11 cellular contexts compared by ENCODE assay signal in genomic region chr6:118746100-118746874, GRCh38.
A peak's percentile ranks its signal among the peaks of the same experiment; 100 is the strongest.
DNase-seq lines count a peak whose midpoint lies in the region; ATAC-seq, FAIRE-seq and TF ChIP-seq lines count a peak whose summit lies in the region.
"Had no signal": no experiment of that assay in that cellular context is flagged by ENCODE, and none has a peak within 500 bp of the region (broad histone marks: within the 10 kb centered on the region; RNA-seq: fewer than 3 reads in every experiment).

No MANE protein-coding gene starts in this region.

- H3K36me3 ChIP-seq in right lobe of liver (no peaks in the 10 kb centered on the region), HepG2 (replicated peaks in 1 of 2; ENCODE audit: control insufficient read depth in 1 of 2, insufficient read depth in 2 of 2, low read length in 2 of 2) (no peaks in the 10 kb centered on the region), left lung (no peaks in the 10 kb centered on the region), aorta (ENCODE audit: control insufficient read depth in 1 of 2, insufficient read depth in 2 of 2, low read length in 1 of 2) (no peaks in the 10 kb centered on the region), SK-N-SH (replicated peaks in 1 of 2; ENCODE audit: control insufficient read depth in 1 of 2, insufficient read depth in 2 of 2, low read length in 1 of 2) (no peaks in the 10 kb centered on the region)

- DNase-seq in right lobe of liver, result no peak
- no peak for DNase-seq in HepG2 (ENCODE audit: low spot score)
- peak; percentile 85 for DNase-seq in OCI-M1 (lab: John Stamatoyannopoulos, UW)
- peak in 1 of 2 donors; percentile 60 for DNase-seq in left lung
- peak in 1 of 2 donors; percentile 74 for DNase-seq in aorta
- no peak for DNase-seq in inferior parietal cortex (ENCODE audit: extremely low spot score)
- DNase-seq in NCI-H1417 (lab: John Stamatoyannopoulos, UW), result no peak
- DNase-seq in SK-N-SH, result no peak
- DNase-seq: immature natural killer cell; naive thymus-derived CD8-positive, alpha-beta T cell had no signal

- CTCF ChIA-PET in HepG2 (lab: Yijun Ruan, JAX; ENCODE audit: low intra/inter-chr PET ratio, low total read pairs) (no interaction called here), SK-N-SH (lab: Yijun Ruan, JAX) (interaction anchor here (0.8 to 1.0 kb wide), 2 partner anchors 9 to 27 kb away, joined by 3 read pairs; no protein-coding TSS in a partner anchor)

- ATAC-seq in right lobe of liver (peak; percentile 15 to 77 (median 54)), HepG2 (no peak), left lung (peak; percentile 78), aorta (ENCODE audit: low FRiP score) (peak; percentile 56)
- ATAC-seq: naive thymus-derived CD8-positive, alpha-beta T cell; Panc1 had no signal

- POLR2A ChIA-PET in HepG2 (lab: Yijun Ruan, JAX), result no interaction called here
- POLR2A ChIA-PET in SK-N-SH (lab: Yijun Ruan, JAX), result no interaction called here

- H3K9me3 ChIP-seq in right lobe of liver (no peaks in the 10 kb centered on the region), HepG2 (ENCODE audit: low read length) (no peaks in the 10 kb centered on the region), left lung (no peaks in the 10 kb centered on the region), aorta (ENCODE audit: control insufficient read depth, low read length) (no peaks in the 10 kb centered on the region), SK-N-SH (no peaks in the 10 kb centered on the region)

- H3K27me3 ChIP-seq in right lobe of liver, result no peaks in the 10 kb centered on the region
- peaks cover 3 to 21% of the 10 kb centered on the region in 2 experiments; a peak in 3 of 5 replicates for H3K27me3 ChIP-seq in HepG2 (ENCODE audit: control insufficient read depth in 1 of 2, insufficient read depth in 2 of 2, low read length in 2 of 2)
- no peaks in the 10 kb centered on the region for H3K27me3 ChIP-seq in left lung
- no peaks in the 10 kb centered on the region for H3K27me3 ChIP-seq in aorta (ENCODE audit: control insufficient read depth in 1 of 2, insufficient read depth in 2 of 2, low read length in 1 of 2)
- no peaks in the 10 kb centered on the region; the same call in 1 of the 2 replicates for H3K27me3 ChIP-seq in SK-N-SH (ENCODE audit: insufficient read depth)

- H3F3A ChIP-seq in SK-N-SH (replicated peaks; ENCODE audit: insufficient read depth), result no peaks in the 10 kb centered on the region

- H3K9me2 ChIP-seq in SK-N-SH, result no peaks in the 10 kb centered on the region

- H3K9ac ChIP-seq in HepG2 (ENCODE audit: insufficient read depth, low read depth, low read length) (no peak overlapping the region), SK-N-SH (no peak overlapping the region)

- in situ Hi-C loops in HepG2 (cut with HindIII; ENCODE audit: extremely low pct_ligation_motif_present, low pct_unique_long_range_greater_than_20kb), result no loop called here

- H3K4me2 ChIP-seq in HepG2 (ENCODE audit: low read depth, low read length), result no peak overlapping the region
- no peak overlapping the region for H3K4me2 ChIP-seq in SK-N-SH

- H3K4me1 ChIP-seq in right lobe of liver, result no peaks in the 10 kb centered on the region
- H3K4me1 ChIP-seq in HepG2 (ENCODE audit: insufficient read depth, low read length), result no peaks in the 10 kb centered on the region; the same call in 1 of the 2 replicates
- peaks cover 0 to 22% of the 10 kb centered on the region in 2 donors for H3K4me1 ChIP-seq in left lung
- H3K4me1 ChIP-seq in aorta (ENCODE audit: control insufficient read depth in 1 of 2, insufficient read depth in 2 of 2, low read length in 2 of 2), result no peaks in the 10 kb centered on the region
- H3K4me1 ChIP-seq in SK-N-SH (ENCODE audit: control insufficient read depth in 1 of 2, insufficient read depth in 2 of 2, low read depth in 1 of 2, low read length in 1 of 2), result peaks cover 0 to 6% of the 10 kb centered on the region in 2 experiments; a peak in 1 of 4 replicates

- WGBS in right lobe of liver (ENCODE audit: insufficient coverage, low coverage, low lambda C conversion rate, missing lambda C conversion rate), result 74% methylated on average over 2 of the region's 6 CpGs
- 12% methylated on average over 6 of the region's 6 CpGs for WGBS in HepG2 (ENCODE audit: low lambda C conversion rate)
- WGBS in aorta, 2 donors, result 80 to 85% methylated on average over 6 of the region's 6 CpGs
- 65% methylated on average over 6 of the region's 6 CpGs for WGBS in SK-N-SH (ENCODE audit: low lambda C conversion rate)

- no peak overlapping the region for H2AFZ ChIP-seq in HepG2 (ENCODE audit: low read length)
- no peak overlapping the region for H2AFZ ChIP-seq in SK-N-SH (ENCODE audit: low read depth)

- TF ChIP-seq RAD21 in HepG2 (CRISPR knock-in tag; IDR thresholded peaks at IDR 0.05) (no peak), SK-N-SH (IDR thresholded peaks at IDR 0.05; ENCODE audit: low read length) (no peak)

- H4K20me1 ChIP-seq in HepG2 (ENCODE audit: insufficient read depth, low read length) (no peaks in the 10 kb centered on the region), SK-N-SH (ENCODE audit: insufficient read depth) (no peaks in the 10 kb centered on the region)

- no TSS peak for BruUV-seq in HepG2 (replicated peaks; lab: Mats Ljungman, UMichigan)

- TF ChIP-seq EP300 in HepG2 (IDR thresholded peaks at IDR 0.05; ENCODE audit: low read depth in 2 of 2, low read length in 2 of 2) (no peak), HepG2 (CRISPR knock-in tag; IDR thresholded peaks at IDR 0.05; ENCODE audit: borderline replicate concordance) (no peak), SK-N-SH (IDR thresholded peaks at IDR 0.05; ENCODE audit: borderline replicate concordance in 1 of 2, low read depth in 1 of 2, low read length in 1 of 2) (no peak)

- intact Hi-C loops in right lobe of liver (cut with DNase I), result no loop called here
- intact Hi-C loops in HepG2 (cut with micrococcal nuclease; ENCODE audit: unreplicated experiment), result no loop called here
- intact Hi-C loops in left lung (cut with DNase I), result no loop called here
- intact Hi-C loops in aorta (cut with DNase I), result no loop called here

- TF ChIP-seq POLR2A in right lobe of liver (IDR thresholded peaks at IDR 0.05), result no peak
- no peak for TF ChIP-seq POLR2A in HepG2 (IDR thresholded peaks at IDR 0.05; ENCODE audit: insufficient read depth in 1 of 2, low read depth in 2 of 2, low read length in 2 of 2)

- H3K79me2 ChIP-seq in HepG2 (ENCODE audit: insufficient read depth, low read length) (no peaks in the 10 kb centered on the region), SK-N-SH (ENCODE audit: insufficient read depth) (no peaks in the 10 kb centered on the region)

- FAIRE-seq in HepG2 (lab: Jason Lieb, UNC), result no peak

- no peak for TF ChIP-seq CTCF in right lobe of liver (IDR thresholded peaks at IDR 0.05)
- TF ChIP-seq CTCF in HepG2 (CRISPR knock-in tag; IDR thresholded peaks at IDR 0.05), result no peak
- no peak for TF ChIP-seq CTCF in left lung (IDR thresholded peaks at IDR 0.05)
- no peak for TF ChIP-seq CTCF in SK-N-SH (IDR thresholded peaks at IDR 0.05)

- H3K27ac ChIP-seq in right lobe of liver (no peak overlapping the region), HepG2 (ENCODE audit: extremely low read length, insufficient read depth, low read length) (no peak overlapping the region), left lung (no peak overlapping the region), aorta (ENCODE audit: low read depth in 1 of 2, low read length in 2 of 2) (no peak overlapping the region), SK-N-SH (ENCODE audit: low read depth in 2 of 2, low read length in 1 of 2) (no peak overlapping the region)

- no peak overlapping the region for H3K4me3 ChIP-seq in right lobe of liver
- no peak overlapping the region for H3K4me3 ChIP-seq in HepG2 (replicated peaks in 1 of 3; ENCODE audit: insufficient read depth in 1 of 3, low read depth in 2 of 3, low read length in 3 of 3)
- no peak overlapping the region for H3K4me3 ChIP-seq in left lung
- no peak overlapping the region for H3K4me3 ChIP-seq in aorta (ENCODE audit: low read length in 2 of 2)
- no peak overlapping the region for H3K4me3 ChIP-seq in SK-N-SH (ENCODE audit: low read depth in 2 of 2, low read length in 1 of 2)

TF ChIP-seq in HepG2, 621 proteins besides CTCF, POLR2A, EP300 and RAD21:
- TF ChIP-seq, protein P1, sequence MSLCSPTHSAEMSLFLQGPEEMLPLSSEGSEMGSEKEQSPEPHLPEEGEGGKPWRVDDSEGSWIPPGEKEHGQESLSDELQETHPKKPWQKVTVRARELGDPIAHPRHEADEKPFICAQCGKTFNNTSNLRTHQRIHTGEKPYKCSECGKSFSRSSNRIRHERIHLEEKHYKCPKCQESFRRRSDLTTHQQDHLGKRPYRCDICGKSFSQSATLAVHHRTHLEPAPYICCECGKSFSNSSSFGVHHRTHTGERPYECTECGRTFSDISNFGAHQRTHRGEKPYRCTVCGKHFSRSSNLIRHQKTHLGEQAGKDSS (CRISPR knock-in tag; IDR thresholded peaks at IDR 0.05; ENCODE audit: borderline replicate concordance, low read depth), result no peak
- TF ChIP-seq REL (CRISPR knock-in tag; conservative IDR thresholded peaks at IDR 0.05), result no peak
- no peak for TF ChIP-seq NKX3-1 (CRISPR knock-in tag; IDR thresholded peaks at IDR 0.05)
- TF ChIP-seq ZNF749 (CRISPR knock-in tag; IDR thresholded peaks at IDR 0.05; ENCODE audit: borderline replicate concordance), result no peak
- no peak for TF ChIP-seq SPEN (CRISPR knock-in tag; IDR thresholded peaks at IDR 0.05; ENCODE audit: low read depth)
- TF ChIP-seq ZNF124 (CRISPR knock-in tag; IDR thresholded peaks at IDR 0.05), result no peak
- TF ChIP-seq ZNF354B (CRISPR knock-in tag; IDR thresholded peaks at IDR 0.05), result no peak
- no peak for TF ChIP-seq SALL1 (CRISPR knock-in tag; IDR thresholded peaks at IDR 0.05)
- no peak for TF ChIP-seq ZNF263 (CRISPR knock-in tag; IDR thresholded peaks at IDR 0.05)
- TF ChIP-seq ISX (CRISPR knock-in tag; conservative IDR thresholded peaks at IDR 0.05), result no peak
TF ChIP-seq in HepG2: peak in this region for 0.

TF ChIP-seq in SK-N-SH, 30 proteins besides CTCF, POLR2A, EP300 and RAD21 (continues in another document):
- TF ChIP-seq MXI1 (IDR thresholded peaks at IDR 0.05; ENCODE audit: low read depth, low read length) (no peak), TAF1 (IDR thresholded peaks at IDR 0.05; ENCODE audit: borderline replicate concordance, low read depth, low read length) (no peak), JUND (IDR thresholded peaks at IDR 0.05) (no peak), CHD2 (IDR thresholded peaks at IDR 0.05; ENCODE audit: low read length, partially characterized antibody) (no peak), EZH2phosphoT487 (IDR thresholded peaks at IDR 0.05; ENCODE audit: borderline replicate concordance, low read depth) (no peak), RCOR1 (IDR thresholded peaks at IDR 0.05; ENCODE audit: low read length) (no peak), GATA2 (CRISPR knock-in tag; IDR thresholded peaks at IDR 0.05) (no peak), TCF12 (IDR thresholded peaks at IDR 0.05) (no peak), FOXM1 (IDR thresholded peaks at IDR 0.05; ENCODE audit: low read depth) (no peak), MAX (IDR thresholded peaks at IDR 0.05; ENCODE audit: low read depth) (no peak), RXRA (IDR thresholded peaks at IDR 0.05; ENCODE audit: borderline replicate concordance, low read depth) (no peak)
